ENCODE assay signal across 1 cellular context in genomic region chr3:61828158-61828874, GRCh38.
TF ChIP-seq lines count a peak whose summit lies in the region.

No MANE protein-coding gene starts in this region.

TF ChIP-seq in GM23338, 12 proteins besides CTCF, POLR2A, EP300 and RAD21 (continued from another document):
- TF ChIP-seq NANOG (IDR thresholded peaks at IDR 0.05; ENCODE audit: borderline replicate concordance) (no peak), REST (IDR thresholded peaks at IDR 0.05; ENCODE audit: unreplicated experiment) (no peak), ZNF331 (CRISPR knock-in tag; IDR thresholded peaks at IDR 0.05; ENCODE audit: low read depth) (no peak)
TF ChIP-seq in GM23338: peak in this region for 0.
